ENCODE assay signal across 20 cellular contexts in genomic region chr12:50100561-50100960, GRCh38. TPM values are rescaled to one million over a fixed set of nuclear protein-coding genes. Genes with fewer than 3 reads are reported as not detected.
DNase-seq lines count a peak whose midpoint lies in the region; ATAC-seq, FAIRE-seq and TF ChIP-seq lines count a peak whose summit lies in the region.
"Had no signal": no experiment of that assay in that cellular context is flagged by ENCODE, and none has a peak within 500 bp of the region (broad histone marks: within the 10 kb centered on the region; RNA-seq: fewer than 3 reads in every experiment).

No MANE protein-coding gene starts in this region.

- POLR2A ChIA-PET in HepG2 (lab: Yijun Ruan, JAX) (interaction anchor here (1.0 to 4.6 kb wide), 3 partner anchors 11 to 16 kb away, joined by 6 to 93 read pairs (median 10); partner anchors contain the start of gene COX14), T-cell (lab: Charles Lee) (interaction anchor here in 1 of 2 donors (0.6 to 0.7 kb wide), 2 partner anchors 468 to 1058 kb away, joined by 4 to 5 read pairs; no protein-coding TSS in a partner anchor)

- CTCF ChIA-PET in HepG2 (lab: Yijun Ruan, JAX; ENCODE audit: low intra/inter-chr PET ratio, low total read pairs) (interaction anchor here (1.5 kb wide), 1 partner anchor 11 kb away, joined by 3 read pairs; the partner anchor contains the start of gene COX14), T-cell (lab: Charles Lee) (interaction anchor here in 1 of 2 donors (0.6 to 0.8 kb wide), 3 partner anchors 20 to 1752 kb away, joined by 3 to 5 read pairs (median 3); no protein-coding TSS in a partner anchor)

- TF ChIP-seq EP300 in HepG2 (IDR thresholded peaks at IDR 0.05; ENCODE audit: low read depth in 2 of 2, low read length in 2 of 2): no peak
- no peak for TF ChIP-seq EP300 in HepG2 (CRISPR knock-in tag; IDR thresholded peaks at IDR 0.05; ENCODE audit: borderline replicate concordance)

- TF ChIP-seq CTCF in HepG2 (CRISPR knock-in tag; IDR thresholded peaks at IDR 0.05) (no peak), right lobe of liver (IDR thresholded peaks at IDR 0.05) (no peak), nephron progenitor cell (IDR thresholded peaks at IDR 0.05) (no peak)

- intact Hi-C loops in HepG2 (cut with micrococcal nuclease; ENCODE audit: unreplicated experiment): no loop called here
- intact Hi-C loops in right lobe of liver (cut with DNase I): no loop called here
- intact Hi-C loops in dendritic cell treated with granulocyte-macrophage colony-stimulating factor and Interleukin-4, amounts not matched to agents 40 ng/mL and 50 ng/mL, for 4 days (cut with micrococcal nuclease): no loop called here
- intact Hi-C loops in Right ventricle myocardium superior (cut with DNase I): no loop called here

- H3K27me3 ChIP-seq in HepG2 (ENCODE audit: control insufficient read depth in 1 of 2, insufficient read depth in 2 of 2, low read length in 2 of 2): no peaks in the 10 kb centered on the region
- H3K27me3 ChIP-seq in right lobe of liver: no peaks in the 10 kb centered on the region
- H3K27me3 ChIP-seq: BLaER1, MG63 had no signal

- no peak for TF ChIP-seq RAD21 in HepG2 (CRISPR knock-in tag; IDR thresholded peaks at IDR 0.05)

- FAIRE-seq in HepG2 (lab: Jason Lieb, UNC): no peak
- FAIRE-seq: H1 had no signal

- H3K36me3 Mint-ChIP-seq in dendritic cell treated with granulocyte-macrophage colony-stimulating factor and Interleukin-4, amounts not matched to agents 40 ng/mL and 50 ng/mL, for 4 days (ENCODE audit: low read depth): peaks cover 63% of the 10 kb centered on the region
- H3K36me3 Mint-ChIP-seq in nephron progenitor cell (ENCODE audit: low read depth): peaks cover 48% of the 10 kb centered on the region
- peaks cover 48% of the 10 kb centered on the region for H3K36me3 Mint-ChIP-seq in T-cell

- H3K4me3 ChIP-seq in HepG2 (replicated peaks in 1 of 3; ENCODE audit: insufficient read depth in 1 of 3, low read depth in 2 of 3, low read length in 3 of 3) (no peak overlapping the region), right lobe of liver (no peak overlapping the region)
- H3K4me3 ChIP-seq: BLaER1, MG63 had no signal

- peaks cover 8% of the 10 kb centered on the region for H3K4me1 Mint-ChIP-seq in dendritic cell treated with granulocyte-macrophage colony-stimulating factor and Interleukin-4, amounts not matched to agents 40 ng/mL and 50 ng/mL, for 4 days (ENCODE audit: low read depth)
- peaks cover 31% of the 10 kb centered on the region for H3K4me1 Mint-ChIP-seq in nephron progenitor cell
- H3K4me1 Mint-ChIP-seq in T-cell: no peaks in the 10 kb centered on the region

- WGBS in HepG2 (ENCODE audit: low lambda C conversion rate): 92% methylated on average over 2 of the region's 3 CpGs
- 94% methylated on average over 2 of the region's 3 CpGs for WGBS in right lobe of liver (ENCODE audit: insufficient coverage, low coverage, low lambda C conversion rate, missing lambda C conversion rate)

- no peak overlapping the region for H3K4me2 ChIP-seq in HepG2 (ENCODE audit: low read depth, low read length)
- H3K4me2 ChIP-seq: BLaER1 had no signal

- no peak overlapping the region for H3K9ac ChIP-seq in HepG2 (ENCODE audit: insufficient read depth, low read depth, low read length)
- H3K9ac ChIP-seq: BLaER1 had no signal

- no peak for TF ChIP-seq POLR2A in HepG2 (IDR thresholded peaks at IDR 0.05; ENCODE audit: insufficient read depth in 1 of 2, low read depth in 2 of 2, low read length in 2 of 2)
- no peak for TF ChIP-seq POLR2A in right lobe of liver (IDR thresholded peaks at IDR 0.05)

- in situ Hi-C loops in HepG2 (cut with HindIII; ENCODE audit: extremely low pct_ligation_motif_present, low pct_unique_long_range_greater_than_20kb): no loop called here

- peaks cover 7% of the 10 kb centered on the region for H3K27me3 Mint-ChIP-seq in dendritic cell treated with granulocyte-macrophage colony-stimulating factor and Interleukin-4, amounts not matched to agents 40 ng/mL and 50 ng/mL, for 4 days
- H3K27me3 Mint-ChIP-seq in nephron progenitor cell (ENCODE audit: low read depth, poor library complexity) (no peaks in the 10 kb centered on the region), T-cell (no peaks in the 10 kb centered on the region)

- DNase-seq in HepG2 (ENCODE audit: low spot score): no peak
- no peak for DNase-seq in right lobe of liver
- no peak for DNase-seq in nephron progenitor cell
- no peak for DNase-seq in T-cell
- DNase-seq in NCI-H748 (lab: John Stamatoyannopoulos, UW; ENCODE audit: unreplicated experiment): no peak
- no peak for DNase-seq in Right ventricle myocardium superior
- DNase-seq: CD8-positive, alpha-beta T cell; DMS79 treated with DMSO at 0.1 percent for 48 hours; MG63; NCI-H1092; NCI-H146; NCI-H2081; NCI-H82; SHP77 had no signal

- no peaks in the 10 kb centered on the region for H4K20me1 ChIP-seq in HepG2 (ENCODE audit: insufficient read depth, low read length)

- no TSS peak for BruUV-seq in HepG2 (replicated peaks; lab: Mats Ljungman, UMichigan)

- peak overlapping the region; percentile 21 for H3K27ac Mint-ChIP-seq in dendritic cell treated with granulocyte-macrophage colony-stimulating factor and Interleukin-4, amounts not matched to agents 40 ng/mL and 50 ng/mL, for 4 days
- peak overlapping the region; percentile 97 for H3K27ac Mint-ChIP-seq in nephron progenitor cell
- H3K27ac Mint-ChIP-seq in T-cell: peak overlapping the region in 1 of 2 donors; percentile 8

- ATAC-seq in HepG2 (no peak), right lobe of liver (no peak), T-cell (replicated peaks in 1 of 4) (no peak), Right ventricle myocardium superior (ENCODE audit: poor library complexity) (no peak), GM19452 (IDR thresholded peaks at IDR 0.05; ENCODE audit: unreplicated experiment) (no peak)
- ATAC-seq: CD8-positive, alpha-beta T cell; Panc1 had no signal

- no peaks in the 10 kb centered on the region for H3K79me2 ChIP-seq in HepG2 (ENCODE audit: insufficient read depth, low read length)

- H3K9me3 Mint-ChIP-seq in dendritic cell treated with granulocyte-macrophage colony-stimulating factor and Interleukin-4, amounts not matched to agents 40 ng/mL and 50 ng/mL, for 4 days: no peaks in the 10 kb centered on the region
- H3K9me3 Mint-ChIP-seq in nephron progenitor cell: no peaks in the 10 kb centered on the region
- H3K9me3 Mint-ChIP-seq in T-cell: no peaks in the 10 kb centered on the region
- H3K9me3 Mint-ChIP-seq: CD8-positive, alpha-beta T cell had no signal

- no peak overlapping the region for H3K27ac ChIP-seq in HepG2 (ENCODE audit: extremely low read length, insufficient read depth, low read length)
- H3K27ac ChIP-seq in right lobe of liver: no peak overlapping the region
- H3K27ac ChIP-seq: BLaER1 had no signal

- H3K9me3 ChIP-seq in HepG2 (ENCODE audit: low read length) (no peaks in the 10 kb centered on the region), right lobe of liver (no peaks in the 10 kb centered on the region)
- H3K9me3 ChIP-seq: BLaER1, MG63 had no signal

- H3K36me3 ChIP-seq in HepG2 (replicated peaks in 1 of 2; ENCODE audit: control insufficient read depth in 1 of 2, insufficient read depth in 2 of 2, low read length in 2 of 2) (peaks cover 21 to 44% of the 10 kb centered on the region in 2 experiments), right lobe of liver (peaks cover 0 to 42% (median 28%) of the 10 kb centered on the region in 4 donors)

- no peak overlapping the region for H3K4me3 Mint-ChIP-seq in dendritic cell treated with granulocyte-macrophage colony-stimulating factor and Interleukin-4, amounts not matched to agents 40 ng/mL and 50 ng/mL, for 4 days
- H3K4me3 Mint-ChIP-seq in nephron progenitor cell (no peak overlapping the region), T-cell (no peak overlapping the region)
- H3K4me3 Mint-ChIP-seq: CD8-positive, alpha-beta T cell had no signal

- H3K4me1 ChIP-seq in HepG2 (ENCODE audit: insufficient read depth, low read length) (peaks cover 43% of the 10 kb centered on the region), right lobe of liver (peaks cover 0 to 27% (median 12%) of the 10 kb centered on the region in 4 donors)

- no peak overlapping the region for H2AFZ ChIP-seq in HepG2 (ENCODE audit: low read length)

RNA-seq across cellular contexts. Expression of gene GPD1, which starts 3.2 kb away (rescaled TPM):
- total RNA-seq in HepG2 (2016; rRNA removed; fragmentation: Illumina TruSeq; extraction: Trizol) (30.6 and 38.1 TPM in 2 replicates), right lobe of liver (100 to 1,000 TPM in 3 of 6 experiments, 10 to 100 TPM in 3; 43.6 to 210 (median 110) TPM), T-cell (1 to 10 TPM in 1 of 5 donors, under 1 TPM in 4; 0.41 to 1.1 (median 0.86) TPM), Right ventricle myocardium superior (38.3 TPM)
- total RNA-seq in HepG2 (2016; cell fraction: cytosol; rRNA removed; fragmentation: Illumina TruSeq; extraction: Trizol; ENCODE audit: low read depth): 5.3 and 5.6 TPM in 2 replicates
- total RNA-seq in HepG2 (2016; cell fraction: insoluble cytoplasmic fraction; rRNA removed; fragmentation: Illumina TruSeq; extraction: Trizol): 31.5 and 38.6 TPM in 2 replicates
- 8.7 and 10.6 TPM in 2 replicates for total RNA-seq in HepG2 (2016; cell fraction: membrane; rRNA removed; fragmentation: Illumina TruSeq; extraction: Trizol)
- 10.8 and 11.2 TPM in 2 replicates for total RNA-seq in HepG2 (2016; cell fraction: nucleus; rRNA removed; fragmentation: Illumina TruSeq; extraction: Trizol)
- polyA plus RNA-seq in HepG2 (2011; rRNA removed): 3.7 and 7.2 TPM in 2 replicates
- 6.2 and 10.3 TPM in 2 replicates for polyA plus RNA-seq in HepG2 (2011; cell fraction: cytosol; rRNA removed)
- polyA plus RNA-seq in HepG2 (2011; cell fraction: nucleus; rRNA removed): 4.8 and 7.4 TPM in 2 replicates
- 14.9 and 15.6 TPM in 2 replicates for polyA plus RNA-seq in HepG2 (2012)
- 4.0 and 4.8 TPM in 2 replicates for polyA plus RNA-seq in HepG2 (2016; cell fraction: cytosol; fragmentation: Illumina TruSeq; extraction: Trizol; ENCODE audit: low read depth)
- 25.5 and 29.7 TPM in 2 replicates for polyA plus RNA-seq in HepG2 (2016; cell fraction: insoluble cytoplasmic fraction; fragmentation: Illumina TruSeq; extraction: Trizol; ENCODE audit: low read depth)
- 6.4 and 7.3 TPM in 2 replicates for polyA plus RNA-seq in HepG2 (2016; cell fraction: membrane; fragmentation: Illumina TruSeq; extraction: Trizol; ENCODE audit: low read depth)
- polyA plus RNA-seq in HepG2 (2016; cell fraction: nucleus; fragmentation: Illumina TruSeq; extraction: Trizol; ENCODE audit: insufficient read depth, low read depth): 14.8 and 19.3 TPM in 2 replicates
- polyA minus RNA-seq in HepG2 (2011; rRNA and poly(A)+ RNA removed; ENCODE audit: low replicate concordance): 2.2 and 5.6 TPM in 2 replicates
- polyA minus RNA-seq in HepG2 (2011; cell fraction: cytosol; rRNA and poly(A)+ RNA removed): 2.0 and 3.5 TPM in 2 replicates
- polyA minus RNA-seq in HepG2 (2011; cell fraction: nucleus; rRNA and poly(A)+ RNA removed): 5.7 and 8.7 TPM in 2 replicates
- total RNA-seq: G401 had no signal

RNA-seq across cellular contexts. Expression of gene COX14, which starts 11.5 kb away (rescaled TPM):
- total RNA-seq in HepG2 (2016; rRNA removed; fragmentation: Illumina TruSeq; extraction: Trizol): 71.6 and 82.0 TPM in 2 replicates
- 62.2 and 107 TPM in 2 replicates for total RNA-seq in HepG2 (2016; cell fraction: cytosol; rRNA removed; fragmentation: Illumina TruSeq; extraction: Trizol; ENCODE audit: low read depth)
- total RNA-seq in HepG2 (2016; cell fraction: insoluble cytoplasmic fraction; rRNA removed; fragmentation: Illumina TruSeq; extraction: Trizol): 70.2 and 88.8 TPM in 2 replicates
- 84.4 and 106 TPM in 2 replicates for total RNA-seq in HepG2 (2016; cell fraction: membrane; rRNA removed; fragmentation: Illumina TruSeq; extraction: Trizol)
- 18.4 and 19.5 TPM in 2 replicates for total RNA-seq in HepG2 (2016; cell fraction: nucleus; rRNA removed; fragmentation: Illumina TruSeq; extraction: Trizol)
- 53.0 and 55.0 TPM in 2 replicates for polyA plus RNA-seq in HepG2 (2011; rRNA removed)
- polyA plus RNA-seq in HepG2 (2011; cell fraction: cytosol; rRNA removed): 64.0 and 68.8 TPM in 2 replicates
- 15.7 and 16.8 TPM in 2 replicates for polyA plus RNA-seq in HepG2 (2011; cell fraction: nucleus; rRNA removed)
- polyA plus RNA-seq in HepG2 (2012): 30.1 and 33.7 TPM in 2 replicates
- polyA plus RNA-seq in HepG2 (2016; cell fraction: cytosol; fragmentation: Illumina TruSeq; extraction: Trizol; ENCODE audit: low read depth): 46.3 and 86.6 TPM in 2 replicates
- polyA plus RNA-seq in HepG2 (2016; cell fraction: insoluble cytoplasmic fraction; fragmentation: Illumina TruSeq; extraction: Trizol; ENCODE audit: low read depth): 52.0 and 58.2 TPM in 2 replicates
- 51.4 and 62.9 TPM in 2 replicates for polyA plus RNA-seq in HepG2 (2016; cell fraction: membrane; fragmentation: Illumina TruSeq; extraction: Trizol; ENCODE audit: low read depth)
- polyA plus RNA-seq in HepG2 (2016; cell fraction: nucleus; fragmentation: Illumina TruSeq; extraction: Trizol; ENCODE audit: insufficient read depth, low read depth): 29.1 and 31.5 TPM in 2 replicates
- polyA minus RNA-seq in HepG2 (2011; rRNA and poly(A)+ RNA removed; ENCODE audit: low replicate concordance): 27.5 and 131 TPM in 2 replicates
- polyA minus RNA-seq in HepG2 (2011; cell fraction: cytosol; rRNA and poly(A)+ RNA removed): 8.7 and 10.3 TPM in 2 replicates
- polyA minus RNA-seq in HepG2 (2011; cell fraction: nucleus; rRNA and poly(A)+ RNA removed): 10.3 and 10.8 TPM in 2 replicates
- 10 to 100 TPM; 37.7 to 67.5 (median 50.6) TPM for total RNA-seq in right lobe of liver
- 10 to 100 TPM; 38.0 to 49.9 (median 43.9) TPM for total RNA-seq in T-cell
- total RNA-seq in Right ventricle myocardium superior: 243 TPM

RNA-seq across cellular contexts. Expression of gene SMARCD1, which starts 15.4 kb away (rescaled TPM):
- total RNA-seq in HepG2 (2016; rRNA removed; fragmentation: Illumina TruSeq; extraction: Trizol) (54.6 and 64.9 TPM in 2 replicates), right lobe of liver (10 to 100 TPM; 13.3 to 35.0 (median 16.4) TPM), T-cell (10 to 100 TPM; 71.8 to 79.8 (median 78.8) TPM), Right ventricle myocardium superior (14.3 TPM)
- 18.3 and 19.3 TPM in 2 replicates for total RNA-seq in HepG2 (2016; cell fraction: cytosol; rRNA removed; fragmentation: Illumina TruSeq; extraction: Trizol; ENCODE audit: low read depth)
- 53.8 and 56.6 TPM in 2 replicates for total RNA-seq in HepG2 (2016; cell fraction: insoluble cytoplasmic fraction; rRNA removed; fragmentation: Illumina TruSeq; extraction: Trizol)
- total RNA-seq in HepG2 (2016; cell fraction: membrane; rRNA removed; fragmentation: Illumina TruSeq; extraction: Trizol): 51.5 and 52.7 TPM in 2 replicates
- 46.9 and 61.3 TPM in 2 replicates for total RNA-seq in HepG2 (2016; cell fraction: nucleus; rRNA removed; fragmentation: Illumina TruSeq; extraction: Trizol)
- 51.7 and 55.5 TPM in 2 replicates for polyA plus RNA-seq in HepG2 (2011; rRNA removed)
- polyA plus RNA-seq in HepG2 (2011; cell fraction: cytosol; rRNA removed): 35.2 and 38.4 TPM in 2 replicates
- polyA plus RNA-seq in HepG2 (2011; cell fraction: nucleus; rRNA removed): 69.3 and 71.6 TPM in 2 replicates
- 35.8 and 43.5 TPM in 2 replicates for polyA plus RNA-seq in HepG2 (2012)
- polyA plus RNA-seq in HepG2 (2016; cell fraction: cytosol; fragmentation: Illumina TruSeq; extraction: Trizol; ENCODE audit: low read depth): 12.2 and 14.5 TPM in 2 replicates
- 51.0 and 65.3 TPM in 2 replicates for polyA plus RNA-seq in HepG2 (2016; cell fraction: insoluble cytoplasmic fraction; fragmentation: Illumina TruSeq; extraction: Trizol; ENCODE audit: low read depth)
- polyA plus RNA-seq in HepG2 (2016; cell fraction: membrane; fragmentation: Illumina TruSeq; extraction: Trizol; ENCODE audit: low read depth): 41.4 and 44.8 TPM in 2 replicates
- 82.4 and 96.0 TPM in 2 replicates for polyA plus RNA-seq in HepG2 (2016; cell fraction: nucleus; fragmentation: Illumina TruSeq; extraction: Trizol; ENCODE audit: insufficient read depth, low read depth)
- polyA minus RNA-seq in HepG2 (2011; rRNA and poly(A)+ RNA removed; ENCODE audit: low replicate concordance): 82.5 and 134 TPM in 2 replicates
- polyA minus RNA-seq in HepG2 (2011; cell fraction: cytosol; rRNA and poly(A)+ RNA removed): 41.4 and 46.1 TPM in 2 replicates
- 68.1 and 69.0 TPM in 2 replicates for polyA minus RNA-seq in HepG2 (2011; cell fraction: nucleus; rRNA and poly(A)+ RNA removed)

RNA-seq across cellular contexts. Expression of gene ASIC1, which starts 43.2 kb away (rescaled TPM):
- total RNA-seq in HepG2 (2016; rRNA removed; fragmentation: Illumina TruSeq; extraction: Trizol) (0.24 and 0.44 TPM in 2 replicates), right lobe of liver (under 1 TPM in 4 of 6 experiments, not detected in 2; 0.07 to 0.19 (median 0.15) TPM), T-cell (1 to 10 TPM; 1.6 to 9.1 (median 5.1) TPM), Right ventricle myocardium superior (1.6 TPM)
- total RNA-seq in HepG2 (2016; cell fraction: cytosol; rRNA removed; fragmentation: Illumina TruSeq; extraction: Trizol; ENCODE audit: low read depth): 0.26 and 0.30 TPM in 2 replicates
- 0.19 and 1.1 TPM in 2 replicates for total RNA-seq in HepG2 (2016; cell fraction: insoluble cytoplasmic fraction; rRNA removed; fragmentation: Illumina TruSeq; extraction: Trizol)
- 0.49 and 0.52 TPM in 2 replicates for total RNA-seq in HepG2 (2016; cell fraction: membrane; rRNA removed; fragmentation: Illumina TruSeq; extraction: Trizol)
- total RNA-seq in HepG2 (2016; cell fraction: nucleus; rRNA removed; fragmentation: Illumina TruSeq; extraction: Trizol): 0.47 and 0.75 TPM in 2 replicates
- polyA plus RNA-seq in HepG2 (2011; rRNA removed): 1.3 and 1.5 TPM in 2 replicates
- polyA plus RNA-seq in HepG2 (2011; cell fraction: cytosol; rRNA removed): 0.85 and 0.98 TPM in 2 replicates
- polyA plus RNA-seq in HepG2 (2011; cell fraction: nucleus; rRNA removed): 2.6 and 3.1 TPM in 2 replicates
- 0.56 and 0.67 TPM in 2 replicates for polyA plus RNA-seq in HepG2 (2012)
- polyA plus RNA-seq in HepG2 (2016; cell fraction: cytosol; fragmentation: Illumina TruSeq; extraction: Trizol; ENCODE audit: low read depth): 0.34 and 0.51 TPM in 2 replicates
- 0.59 and 0.66 TPM in 2 replicates for polyA plus RNA-seq in HepG2 (2016; cell fraction: insoluble cytoplasmic fraction; fragmentation: Illumina TruSeq; extraction: Trizol; ENCODE audit: low read depth)
- polyA plus RNA-seq in HepG2 (2016; cell fraction: membrane; fragmentation: Illumina TruSeq; extraction: Trizol; ENCODE audit: low read depth): 0.59 and 0.63 TPM in 2 replicates
- polyA plus RNA-seq in HepG2 (2016; cell fraction: nucleus; fragmentation: Illumina TruSeq; extraction: Trizol; ENCODE audit: insufficient read depth, low read depth): 2.9 and 3.2 TPM in 2 replicates
- polyA minus RNA-seq in HepG2 (2011; rRNA and poly(A)+ RNA removed; ENCODE audit: low replicate concordance): 2.0 and 12.2 TPM in 2 replicates
- 0.40 and 0.88 TPM in 2 replicates for polyA minus RNA-seq in HepG2 (2011; cell fraction: cytosol; rRNA and poly(A)+ RNA removed)
- 0.87 and 1.3 TPM in 2 replicates for polyA minus RNA-seq in HepG2 (2011; cell fraction: nucleus; rRNA and poly(A)+ RNA removed)
